ENCODE assay signal across 2 cellular contexts in genomic region chr6:41135062-41135832, GRCh38.
TF ChIP-seq lines count a peak whose summit lies in the region.

No MANE protein-coding gene starts in this region.

TF ChIP-seq in IMR-90, 13 proteins besides CTCF, POLR2A, EP300 and RAD21:
- TF ChIP-seq MAFK (IDR thresholded peaks at IDR 0.05; ENCODE audit: low read depth, low read length) (peak; percentile 89), MXI1 (IDR thresholded peaks at IDR 0.05; ENCODE audit: borderline replicate concordance, low read depth, low read length) (no peak)

TF ChIP-seq in K562, 482 proteins besides CTCF, POLR2A, EP300 and RAD21:
- TF ChIP-seq DMBX1 (CRISPR knock-in tag; IDR thresholded peaks at IDR 0.05; ENCODE audit: borderline replicate concordance) (no peak), ZNF436 (CRISPR knock-in tag; IDR thresholded peaks at IDR 0.05) (no peak), CXXC5 (CRISPR knock-in tag; IDR thresholded peaks at IDR 0.05) (no peak), ZBTB40 (IDR thresholded peaks at IDR 0.05) (no peak), ZBTB40 (CRISPR knock-in tag; IDR thresholded peaks at IDR 0.05) (no peak), GTF3C2 (IDR thresholded peaks at IDR 0.05; ENCODE audit: borderline replicate concordance, extremely low read depth, insufficient read length) (no peak), MAFF (IDR thresholded peaks at IDR 0.05; ENCODE audit: low read length) (peak; percentile 82), ZNF778 (CRISPR knock-in tag; IDR thresholded peaks at IDR 0.05) (no peak), SMC3 (conservative IDR thresholded peaks at IDR 0.05; ENCODE audit: insufficient read depth, low read depth, low read length) (no peak), POLR2AphosphoS5 (IDR thresholded peaks at IDR 0.05; ENCODE audit: control insufficient read depth, insufficient read depth, low read depth, low read length) (no peak), C11orf30 (IDR thresholded peaks at IDR 0.05; ENCODE audit: low read depth) (peak; percentile 79), CTCFL (IDR thresholded peaks at IDR 0.05; ENCODE audit: borderline replicate concordance, insufficient read depth, low read depth, low read length, poor library complexity, severe bottlenecking) (no peak), MAFK (IDR thresholded peaks at IDR 0.05; ENCODE audit: low read length) (peak; percentile 83), ZSCAN29 (IDR thresholded peaks at IDR 0.05) (no peak), CREB3L1 (IDR thresholded peaks at IDR 0.05; ENCODE audit: borderline replicate concordance, low read depth) (no peak), CBFA2T2 (conservative IDR thresholded peaks at IDR 0.05) (no peak), ZNF316 (IDR thresholded peaks at IDR 0.05) (peak; percentile 88), HDGF (IDR thresholded peaks at IDR 0.05) (no peak), ASH1L (IDR thresholded peaks at IDR 0.05; ENCODE audit: borderline replicate concordance, low read depth, partially characterized antibody) (no peak), EP400 (IDR thresholded peaks at IDR 0.05) (no peak), LCOR (CRISPR knock-in tag; IDR thresholded peaks at IDR 0.05) (no peak), CTBP1 (IDR thresholded peaks at IDR 0.05; ENCODE audit: borderline replicate concordance) (no peak), ZNF253 (CRISPR knock-in tag; conservative IDR thresholded peaks at IDR 0.05) (no peak), ZSCAN32 (CRISPR knock-in tag; IDR thresholded peaks at IDR 0.05) (no peak), THRB (CRISPR knock-in tag; conservative IDR thresholded peaks at IDR 0.05) (no peak), MAFG (tag; conservative IDR thresholded peaks at IDR 0.05) (peak; percentile 77), ZBTB1 (CRISPR knock-in tag; IDR thresholded peaks at IDR 0.05; ENCODE audit: borderline replicate concordance, low read depth) (no peak), ARID2 (IDR thresholded peaks at IDR 0.05) (no peak), RB1 (IDR thresholded peaks at IDR 0.05; ENCODE audit: low read depth) (no peak), POLR2B (IDR thresholded peaks at IDR 0.05; ENCODE audit: low read depth, partially characterized antibody) (no peak), SMAD1 (IDR thresholded peaks at IDR 0.05; ENCODE audit: low read depth, low read length, partially characterized antibody) (no peak), PHF8 (IDR thresholded peaks at IDR 0.05; ENCODE audit: borderline replicate concordance, low read length) (no peak)
TF ChIP-seq in K562: peak in this region for 5.
